In genomic region chr1:228781801-228782661, GRCh38 we compare ENCODE assay signal across 1 cellular context.
TF ChIP-seq lines count a peak whose summit lies in the region.

No MANE protein-coding gene starts in this region.

TF ChIP-seq in HEK293, 187 proteins besides CTCF, POLR2A, EP300 and RAD21 (continued from another document and continues in another):
- TF ChIP-seq, protein P1, sequence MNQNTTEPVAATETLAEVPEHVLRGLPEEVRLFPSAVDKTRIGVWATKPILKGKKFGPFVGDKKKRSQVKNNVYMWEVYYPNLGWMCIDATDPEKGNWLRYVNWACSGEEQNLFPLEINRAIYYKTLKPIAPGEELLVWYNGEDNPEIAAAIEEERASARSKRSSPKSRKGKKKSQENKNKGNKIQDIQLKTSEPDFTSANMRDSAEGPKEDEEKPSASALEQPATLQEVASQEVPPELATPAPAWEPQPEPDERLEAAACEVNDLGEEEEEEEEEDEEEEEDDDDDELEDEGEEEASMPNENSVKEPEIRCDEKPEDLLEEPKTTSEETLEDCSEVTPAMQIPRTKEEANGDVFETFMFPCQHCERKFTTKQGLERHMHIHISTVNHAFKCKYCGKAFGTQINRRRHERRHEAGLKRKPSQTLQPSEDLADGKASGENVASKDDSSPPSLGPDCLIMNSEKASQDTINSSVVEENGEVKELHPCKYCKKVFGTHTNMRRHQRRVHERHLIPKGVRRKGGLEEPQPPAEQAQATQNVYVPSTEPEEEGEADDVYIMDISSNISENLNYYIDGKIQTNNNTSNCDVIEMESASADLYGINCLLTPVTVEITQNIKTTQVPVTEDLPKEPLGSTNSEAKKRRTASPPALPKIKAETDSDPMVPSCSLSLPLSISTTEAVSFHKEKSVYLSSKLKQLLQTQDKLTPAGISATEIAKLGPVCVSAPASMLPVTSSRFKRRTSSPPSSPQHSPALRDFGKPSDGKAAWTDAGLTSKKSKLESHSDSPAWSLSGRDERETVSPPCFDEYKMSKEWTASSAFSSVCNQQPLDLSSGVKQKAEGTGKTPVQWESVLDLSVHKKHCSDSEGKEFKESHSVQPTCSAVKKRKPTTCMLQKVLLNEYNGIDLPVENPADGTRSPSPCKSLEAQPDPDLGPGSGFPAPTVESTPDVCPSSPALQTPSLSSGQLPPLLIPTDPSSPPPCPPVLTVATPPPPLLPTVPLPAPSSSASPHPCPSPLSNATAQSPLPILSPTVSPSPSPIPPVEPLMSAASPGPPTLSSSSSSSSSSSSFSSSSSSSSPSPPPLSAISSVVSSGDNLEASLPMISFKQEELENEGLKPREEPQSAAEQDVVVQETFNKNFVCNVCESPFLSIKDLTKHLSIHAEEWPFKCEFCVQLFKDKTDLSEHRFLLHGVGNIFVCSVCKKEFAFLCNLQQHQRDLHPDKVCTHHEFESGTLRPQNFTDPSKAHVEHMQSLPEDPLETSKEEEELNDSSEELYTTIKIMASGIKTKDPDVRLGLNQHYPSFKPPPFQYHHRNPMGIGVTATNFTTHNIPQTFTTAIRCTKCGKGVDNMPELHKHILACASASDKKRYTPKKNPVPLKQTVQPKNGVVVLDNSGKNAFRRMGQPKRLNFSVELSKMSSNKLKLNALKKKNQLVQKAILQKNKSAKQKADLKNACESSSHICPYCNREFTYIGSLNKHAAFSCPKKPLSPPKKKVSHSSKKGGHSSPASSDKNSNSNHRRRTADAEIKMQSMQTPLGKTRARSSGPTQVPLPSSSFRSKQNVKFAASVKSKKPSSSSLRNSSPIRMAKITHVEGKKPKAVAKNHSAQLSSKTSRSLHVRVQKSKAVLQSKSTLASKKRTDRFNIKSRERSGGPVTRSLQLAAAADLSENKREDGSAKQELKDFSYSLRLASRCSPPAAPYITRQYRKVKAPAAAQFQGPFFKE (tag by site-specific recombination; IDR thresholded peaks at IDR 0.05; ENCODE audit: borderline replicate concordance): peak; percentile 99
- TF ChIP-seq, protein P2, sequence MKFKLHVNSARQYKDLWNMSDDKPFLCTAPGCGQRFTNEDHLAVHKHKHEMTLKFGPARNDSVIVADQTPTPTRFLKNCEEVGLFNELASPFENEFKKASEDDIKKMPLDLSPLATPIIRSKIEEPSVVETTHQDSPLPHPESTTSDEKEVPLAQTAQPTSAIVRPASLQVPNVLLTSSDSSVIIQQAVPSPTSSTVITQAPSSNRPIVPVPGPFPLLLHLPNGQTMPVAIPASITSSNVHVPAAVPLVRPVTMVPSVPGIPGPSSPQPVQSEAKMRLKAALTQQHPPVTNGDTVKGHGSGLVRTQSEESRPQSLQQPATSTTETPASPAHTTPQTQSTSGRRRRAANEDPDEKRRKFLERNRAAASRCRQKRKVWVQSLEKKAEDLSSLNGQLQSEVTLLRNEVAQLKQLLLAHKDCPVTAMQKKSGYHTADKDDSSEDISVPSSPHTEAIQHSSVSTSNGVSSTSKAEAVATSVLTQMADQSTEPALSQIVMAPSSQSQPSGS (tag by site-specific recombination; IDR thresholded peaks at IDR 0.05; ENCODE audit: low read depth): no peak; the same call in 1 of the 2 replicates
- TF ChIP-seq, protein P3, sequence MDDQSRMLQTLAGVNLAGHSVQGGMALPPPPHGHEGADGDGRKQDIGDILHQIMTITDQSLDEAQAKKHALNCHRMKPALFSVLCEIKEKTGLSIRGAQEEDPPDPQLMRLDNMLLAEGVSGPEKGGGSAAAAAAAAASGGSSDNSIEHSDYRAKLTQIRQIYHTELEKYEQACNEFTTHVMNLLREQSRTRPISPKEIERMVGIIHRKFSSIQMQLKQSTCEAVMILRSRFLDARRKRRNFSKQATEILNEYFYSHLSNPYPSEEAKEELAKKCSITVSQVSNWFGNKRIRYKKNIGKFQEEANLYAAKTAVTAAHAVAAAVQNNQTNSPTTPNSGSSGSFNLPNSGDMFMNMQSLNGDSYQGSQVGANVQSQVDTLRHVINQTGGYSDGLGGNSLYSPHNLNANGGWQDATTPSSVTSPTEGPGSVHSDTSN (CRISPR knock-in tag; IDR thresholded peaks at IDR 0.05): no peak
- no peak for TF ChIP-seq EGR2 (tag by site-specific recombination; IDR thresholded peaks at IDR 0.05; ENCODE audit: low read depth)
- no peak for TF ChIP-seq ZNF585B (tag by site-specific recombination; IDR thresholded peaks at IDR 0.05)
- no peak for TF ChIP-seq ZNF202 (tag by site-specific recombination; IDR thresholded peaks at IDR 0.05; ENCODE audit: borderline replicate concordance)
- peak; percentile 97 for TF ChIP-seq GLI4 (tag by site-specific recombination; IDR thresholded peaks at IDR 0.05)
- TF ChIP-seq ZNF654 (tag by site-specific recombination; IDR thresholded peaks at IDR 0.05; ENCODE audit: low read depth): no peak
- TF ChIP-seq ZNF184 (tag by site-specific recombination; IDR thresholded peaks at IDR 0.05): no peak
- TF ChIP-seq FEZF1 (tag by site-specific recombination; IDR thresholded peaks at IDR 0.05): 0 out of 2 replicates have a peak, but pooled peaks have one; percentile 2
- TF ChIP-seq ZNF146 (tag by site-specific recombination; IDR thresholded peaks at IDR 0.05): no peak; the same call in 1 of the 2 replicates
- TF ChIP-seq ZNF596 (tag by site-specific recombination; IDR thresholded peaks at IDR 0.05): no peak
- peak; percentile 73 for TF ChIP-seq ZNF785 (tag by site-specific recombination; IDR thresholded peaks at IDR 0.05)
- peak; percentile 98 for TF ChIP-seq ZNF2 (tag by site-specific recombination; IDR thresholded peaks at IDR 0.05)
- TF ChIP-seq ZNF239 (tag by site-specific recombination; IDR thresholded peaks at IDR 0.05): peak; percentile 89
- peak; percentile 18; the same call in 1 of the 2 replicates for TF ChIP-seq TSHZ1 (tag by site-specific recombination; IDR thresholded peaks at IDR 0.05; ENCODE audit: borderline replicate concordance)
- TF ChIP-seq ZNF76 (tag by site-specific recombination; IDR thresholded peaks at IDR 0.05; ENCODE audit: borderline replicate concordance, low read depth): peak; percentile 84
- TF ChIP-seq ZNF488 (tag by site-specific recombination; IDR thresholded peaks at IDR 0.05): peak; percentile 18; the same call in 1 of the 2 replicates
- peak; percentile 69 for TF ChIP-seq SCRT1 (tag by site-specific recombination; IDR thresholded peaks at IDR 0.05; ENCODE audit: borderline replicate concordance)
- TF ChIP-seq, protein P4, sequence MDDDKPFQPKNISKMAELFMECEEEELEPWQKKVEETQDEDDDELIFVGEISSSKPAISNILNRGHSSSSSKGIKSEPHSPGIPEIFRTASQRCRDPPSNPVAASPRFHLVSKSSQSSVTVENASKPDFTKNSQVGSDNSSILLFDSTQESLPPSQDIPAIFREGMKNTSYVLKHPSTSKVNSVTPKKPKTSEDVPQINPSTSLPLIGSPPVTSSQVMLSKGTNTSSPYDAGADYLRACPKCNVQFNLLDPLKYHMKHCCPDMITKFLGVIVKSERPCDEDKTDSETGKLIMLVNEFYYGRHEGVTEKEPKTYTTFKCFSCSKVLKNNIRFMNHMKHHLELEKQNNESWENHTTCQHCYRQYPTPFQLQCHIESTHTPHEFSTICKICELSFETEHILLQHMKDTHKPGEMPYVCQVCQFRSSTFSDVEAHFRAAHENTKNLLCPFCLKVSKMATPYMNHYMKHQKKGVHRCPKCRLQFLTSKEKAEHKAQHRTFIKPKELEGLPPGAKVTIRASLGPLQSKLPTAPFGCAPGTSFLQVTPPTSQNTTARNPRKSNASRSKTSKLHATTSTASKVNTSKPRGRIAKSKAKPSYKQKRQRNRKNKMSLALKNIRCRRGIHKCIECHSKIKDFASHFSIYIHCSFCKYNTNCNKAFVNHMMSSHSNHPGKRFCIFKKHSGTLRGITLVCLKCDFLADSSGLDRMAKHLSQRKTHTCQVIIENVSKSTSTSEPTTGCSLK (tag by site-specific recombination; IDR thresholded peaks at IDR 0.05): peak; percentile 67; the same call in 1 of the 2 replicates
- TF ChIP-seq SALL2 (tag by site-specific recombination; IDR thresholded peaks at IDR 0.05; ENCODE audit: borderline replicate concordance): no peak
- no peak for TF ChIP-seq ZNF701 (tag by site-specific recombination; IDR thresholded peaks at IDR 0.05)
- TF ChIP-seq REPIN1 (tag by site-specific recombination; IDR thresholded peaks at IDR 0.05; ENCODE audit: low read depth): no peak; the same call in 1 of the 2 replicates
- TF ChIP-seq ZNF121 (tag by site-specific recombination; IDR thresholded peaks at IDR 0.05): no peak; the same call in 1 of the 2 replicates
- peak; percentile 98 for TF ChIP-seq ZNF391 (tag by site-specific recombination; IDR thresholded peaks at IDR 0.05; ENCODE audit: borderline replicate concordance, low read depth)
- TF ChIP-seq ZNF514 (tag by site-specific recombination; IDR thresholded peaks at IDR 0.05): peak; percentile 34; the same call in 1 of the 2 replicates
- TF ChIP-seq ZFP41 (tag by site-specific recombination; IDR thresholded peaks at IDR 0.05; ENCODE audit: borderline replicate concordance): no peak
- no peak for TF ChIP-seq ZNF843 (tag by site-specific recombination; IDR thresholded peaks at IDR 0.05)
- peak; percentile 38; the same call in 1 of the 2 replicates for TF ChIP-seq GLIS1 (tag by site-specific recombination; IDR thresholded peaks at IDR 0.05)
- TF ChIP-seq ZNF571 (tag by site-specific recombination; IDR thresholded peaks at IDR 0.05): peak; percentile 94
- TF ChIP-seq ZNF148 (tag by site-specific recombination; IDR thresholded peaks at IDR 0.05; ENCODE audit: borderline replicate concordance): peak; percentile 2; the same call in 1 of the 2 replicates
- peak; percentile 92 for TF ChIP-seq ZFP69B (tag by site-specific recombination; IDR thresholded peaks at IDR 0.05)
- TF ChIP-seq, protein P5, sequence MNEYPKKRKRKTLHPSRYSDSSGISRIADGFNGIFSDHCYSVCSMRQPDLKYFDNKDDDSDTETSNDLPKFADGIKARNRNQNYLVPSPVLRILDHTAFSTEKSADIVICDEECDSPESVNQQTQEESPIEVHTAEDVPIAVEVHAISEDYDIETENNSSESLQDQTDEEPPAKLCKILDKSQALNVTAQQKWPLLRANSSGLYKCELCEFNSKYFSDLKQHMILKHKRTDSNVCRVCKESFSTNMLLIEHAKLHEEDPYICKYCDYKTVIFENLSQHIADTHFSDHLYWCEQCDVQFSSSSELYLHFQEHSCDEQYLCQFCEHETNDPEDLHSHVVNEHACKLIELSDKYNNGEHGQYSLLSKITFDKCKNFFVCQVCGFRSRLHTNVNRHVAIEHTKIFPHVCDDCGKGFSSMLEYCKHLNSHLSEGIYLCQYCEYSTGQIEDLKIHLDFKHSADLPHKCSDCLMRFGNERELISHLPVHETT (tag by site-specific recombination; IDR thresholded peaks at IDR 0.05): peak; percentile 95
- TF ChIP-seq ZNF837 (tag by site-specific recombination; IDR thresholded peaks at IDR 0.05): peak; percentile 66; the same call in 1 of the 2 replicates
- peak; percentile 67 for TF ChIP-seq ZBTB48 (tag by site-specific recombination; IDR thresholded peaks at IDR 0.05)
- no peak for TF ChIP-seq ZNF10 (tag by site-specific recombination; IDR thresholded peaks at IDR 0.05)
- TF ChIP-seq ZNF169 (tag by site-specific recombination; IDR thresholded peaks at IDR 0.05): no peak
- TF ChIP-seq WT1 (tag by site-specific recombination; IDR thresholded peaks at IDR 0.05): peak; percentile 46; the same call in 1 of the 2 replicates
- no peak for TF ChIP-seq ZNF629 (tag by site-specific recombination; IDR thresholded peaks at IDR 0.05)
- no peak for TF ChIP-seq IKZF3 (tag by site-specific recombination; IDR thresholded peaks at IDR 0.05)
- TF ChIP-seq HOXD13 (CRISPR knock-in tag; IDR thresholded peaks at IDR 0.05; ENCODE audit: borderline replicate concordance): peak; percentile 64
- peak; percentile 12 for TF ChIP-seq OVOL3 (tag by site-specific recombination; IDR thresholded peaks at IDR 0.05)
- peak; percentile 86; the same call in 1 of the 2 replicates for TF ChIP-seq ZBTB7A (tag by site-specific recombination; IDR thresholded peaks at IDR 0.05; ENCODE audit: low read depth)
